Comparison of ENCODE assay signal across 22 cellular contexts in the genomic region with DNA sequence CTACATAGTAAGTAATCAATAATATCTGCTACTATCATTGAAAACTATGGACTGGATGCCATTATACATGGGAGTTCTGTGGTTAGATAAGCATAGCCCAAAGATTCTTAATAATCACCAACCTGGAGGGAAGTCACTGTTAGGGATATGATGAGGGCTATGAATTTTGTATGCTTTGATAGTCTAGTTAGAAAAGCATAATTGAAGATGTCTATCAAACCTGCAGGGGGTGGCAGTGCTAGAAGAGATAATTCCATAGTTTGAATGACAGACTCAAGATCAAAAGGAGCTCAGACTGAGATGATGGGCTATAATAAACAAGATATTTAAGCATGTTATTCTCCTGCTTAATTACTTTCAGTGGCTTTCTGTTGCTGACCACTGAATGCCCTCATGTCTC. TPM values are rescaled to one million over a fixed set of nuclear protein-coding genes. Genes with fewer than 3 reads are reported as not detected.
DNase-seq lines count a peak whose midpoint lies in the region; ATAC-seq, FAIRE-seq and TF ChIP-seq lines count a peak whose summit lies in the region.
"Had no signal": no experiment of that assay in that cellular context is flagged by ENCODE, and none has a peak within 500 bp of the region (broad histone marks: within the 10 kb centered on the region; RNA-seq: fewer than 3 reads in every experiment).

No MANE protein-coding gene starts in this region.

- H3K9me3 Mint-ChIP-seq in activated CD8-positive, alpha-beta memory T cell treated with anti-CD3 and anti-CD28 coated beads, Interleukin-2, amount 10 ng/mL, durations not matched to agents 7 days and 5 days (ENCODE audit: low read depth), result no peaks in the 10 kb centered on the region
- peaks cover 2% of the 10 kb centered on the region for H3K9me3 Mint-ChIP-seq in activated CD8-positive, alpha-beta T cell treated with anti-CD3 and anti-CD28 coated beads for 36 hours
- H3K9me3 Mint-ChIP-seq: CD4-positive, alpha-beta T cell had no signal

- RAD21 ChIA-PET in HCT116 (lab: Charles Lee; ENCODE audit: low non-redundant PET in 1 of 2, low total read pairs in 2 of 2, uncharacterized antibody in 2 of 2, unreplicated experiment in 2 of 2), result no interaction called here

- H3K79me2 ChIP-seq in HCT116 (ENCODE audit: insufficient read depth, low read length) (no peaks in the 10 kb centered on the region), keratinocyte (ENCODE audit: control insufficient read depth, insufficient read depth, low read length) (no peaks in the 10 kb centered on the region)

- CTCF ChIA-PET in activated CD8-positive, alpha-beta memory T cell treated with anti-CD3 and anti-CD28 coated beads, Interleukin-2, amount 10 ng/mL, durations not matched to agents 7 days and 5 days (lab: Charles Lee), result no interaction called here
- CTCF ChIA-PET in HCT116 (lab: Charles Lee), result no interaction called here
- CTCF ChIA-PET in activated CD8-positive, alpha-beta T cell treated with anti-CD3 and anti-CD28 coated beads for 36 hours (lab: Charles Lee), result interaction anchor here (1.0 to 4.0 kb wide), 3 partner anchors 16 to 34 kb away, joined by 3 to 13 read pairs (median 5); a partner anchor contains a TSS

- H3K4me1 ChIP-seq in HCT116 (ENCODE audit: control insufficient read depth in 1 of 2, insufficient read depth in 2 of 2, low read length in 2 of 2) (no peaks in the 10 kb centered on the region), keratinocyte (ENCODE audit: control insufficient read depth, extremely low read depth, insufficient read depth, low read length) (peaks cover 3% of the 10 kb centered on the region), right cardiac atrium (ENCODE audit: control insufficient read depth, insufficient read depth, low read length) (no peaks in the 10 kb centered on the region)
- H3K4me1 ChIP-seq: esophagus muscularis mucosa, left lung, SJCRH30 had no signal

- no peak overlapping the region for H2AFZ ChIP-seq in HCT116 (ENCODE audit: low read depth, low read length, poor library complexity, severe bottlenecking)
- no peak overlapping the region for H2AFZ ChIP-seq in keratinocyte (ENCODE audit: control insufficient read depth, low read length)

- no peak overlapping the region for H3K27ac Mint-ChIP-seq in activated CD8-positive, alpha-beta memory T cell treated with anti-CD3 and anti-CD28 coated beads, Interleukin-2, amount 10 ng/mL, durations not matched to agents 7 days and 5 days
- peak overlapping the region; percentile 60 for H3K27ac Mint-ChIP-seq in activated CD8-positive, alpha-beta T cell treated with anti-CD3 and anti-CD28 coated beads for 36 hours

- peak overlapping the region; percentile 52 to 61 for H3K4me3 ChIP-seq in HCT116 (replicated peaks in 1 of 2; ENCODE audit: low read depth in 1 of 2, low read length in 2 of 2)
- peak overlapping the region in 2 of 3 experiments; percentile 8 to 67 for H3K4me3 ChIP-seq in keratinocyte (ENCODE audit: control insufficient read depth in 2 of 3, extremely low read depth in 1 of 3, insufficient read depth in 2 of 3, low read depth in 1 of 3, low read length in 3 of 3)
- H3K4me3 ChIP-seq in right cardiac atrium (ENCODE audit: low read length), result no peak overlapping the region
- H3K4me3 ChIP-seq: mucosa of descending colon, ovary, SJCRH30 had no signal

- H3K9ac ChIP-seq in HCT116 (ENCODE audit: low read length), result peak overlapping the region; percentile 36; the same call in 1 of the 2 replicates
- peak overlapping the region; percentile 70 for H3K9ac ChIP-seq in keratinocyte (ENCODE audit: control insufficient read depth, extremely low read depth, insufficient read depth, low read length)

- no peak for TF ChIP-seq POLR2A in HCT116 (IDR thresholded peaks at IDR 0.05; ENCODE audit: borderline replicate concordance, extremely low read depth, insufficient read depth, insufficient read length)

- DNase-seq in activated CD8-positive, alpha-beta memory T cell treated with anti-CD3 and anti-CD28 coated beads, Interleukin-2, amount 10 ng/mL, durations not matched to agents 7 days and 5 days, result no peak
- DNase-seq in activated CD8-positive, alpha-beta memory T cell treated with anti-CD3 and anti-CD28 coated beads, Interleukin-2, amount 50 U/mL, for 4 hours, result no peak
- DNase-seq in HCT116 (ENCODE audit: low read depth, low spot score) (no peak), keratinocyte (ENCODE audit: low read depth, low spot score) (no peak), right cardiac atrium (no peak), NK-92 (lab: John Stamatoyannopoulos, UW; ENCODE audit: unreplicated experiment) (no peak)
- DNase-seq in activated CD8-positive, alpha-beta T cell treated with anti-CD3 and anti-CD28 coated beads for 36 hours, result no peak
- DNase-seq: activated CD8-positive, alpha-beta memory T cell treated with anti-CD3 and anti-CD28 coated beads for 24 hours; activated naive CD4-positive, alpha-beta T cell; brain microvascular endothelial cell; CD4-positive, alpha-beta T cell; left lung; mucosa of descending colon; NCI-H1930; NCI-H524; ovary; SJCRH30; stimulated activated CD4-positive, alpha-beta T cell treated with anti-CD3 and anti-CD28 coated beads, Interleukin-2, amount 100 ng/mL, for 24 hours; substantia nigra had no signal

- H3K36me3 Mint-ChIP-seq in activated CD8-positive, alpha-beta memory T cell treated with anti-CD3 and anti-CD28 coated beads, Interleukin-2, amount 10 ng/mL, durations not matched to agents 7 days and 5 days, result peaks cover 9% of the 10 kb centered on the region
- H3K36me3 Mint-ChIP-seq in activated CD8-positive, alpha-beta T cell treated with anti-CD3 and anti-CD28 coated beads for 36 hours (ENCODE audit: low read depth), result peaks cover 6% of the 10 kb centered on the region

- no peaks in the 10 kb centered on the region for H4K20me1 ChIP-seq in HCT116 (ENCODE audit: insufficient read depth)
- no peaks in the 10 kb centered on the region for H4K20me1 ChIP-seq in keratinocyte (ENCODE audit: control insufficient read depth, extremely low read depth, insufficient read depth, low read length)

- H3K9me3 ChIP-seq in HCT116 (ENCODE audit: control insufficient read depth in 1 of 2, insufficient read depth in 1 of 2, low read depth in 1 of 2, low read length in 2 of 2), result no peaks in the 10 kb centered on the region
- H3K9me3 ChIP-seq in keratinocyte (ENCODE audit: control insufficient read depth, low read depth, low read length), result no peaks in the 10 kb centered on the region
- no peaks in the 10 kb centered on the region for H3K9me3 ChIP-seq in right cardiac atrium (ENCODE audit: control insufficient read depth, low read length)
- H3K9me3 ChIP-seq: esophagus muscularis mucosa, left lung, mucosa of descending colon, ovary, SJCRH30 had no signal

- H3K4me3 Mint-ChIP-seq in activated CD8-positive, alpha-beta memory T cell treated with anti-CD3 and anti-CD28 coated beads, Interleukin-2, amount 10 ng/mL, durations not matched to agents 7 days and 5 days, result peak overlapping the region; percentile 86
- peak overlapping the region; percentile 83 for H3K4me3 Mint-ChIP-seq in activated CD8-positive, alpha-beta T cell treated with anti-CD3 and anti-CD28 coated beads for 36 hours
- H3K4me3 Mint-ChIP-seq: CD4-positive, alpha-beta T cell had no signal

- intact Hi-C loops in HCT116 (cut with micrococcal nuclease), result no loop called here
- intact Hi-C loops in activated CD8-positive, alpha-beta T cell treated with anti-CD3 and anti-CD28 coated beads for 36 hours (cut with micrococcal nuclease), result no loop called here
- intact Hi-C loops in right cardiac atrium (cut with DNase I), result no loop called here

- FAIRE-seq in keratinocyte (lab: Jason Lieb, UNC), result no peak
- FAIRE-seq: HTR-8/SVneo had no signal

- no TSS peak for BruUV-seq in HCT116 (replicated peaks; lab: Mats Ljungman, UMichigan)

- dilution Hi-C loops in keratinocyte (cut with MboI; ENCODE audit: extremely low pct_ligation_motif_present, low sequenced_read_pairs), result no loop called here

- peak overlapping the region; percentile 68 for H3K4me2 ChIP-seq in HCT116 (ENCODE audit: low read length)
- H3K4me2 ChIP-seq in keratinocyte (ENCODE audit: control insufficient read depth, extremely low read depth, insufficient read depth, low read depth, low read length), result peak overlapping the region; percentile 74

- no peaks in the 10 kb centered on the region for H3K36me3 ChIP-seq in HCT116 (ENCODE audit: control insufficient read depth in 1 of 2, insufficient read depth in 2 of 2, low read length in 2 of 2)
- H3K36me3 ChIP-seq in keratinocyte (ENCODE audit: control insufficient read depth in 2 of 2, extremely low read depth in 1 of 2, insufficient read depth in 2 of 2, low read length in 2 of 2), result no peaks in the 10 kb centered on the region
- H3K36me3 ChIP-seq: brain microvascular endothelial cell, esophagus muscularis mucosa, left lung, ovary, SJCRH30 had no signal

- peaks cover 11% of the 10 kb centered on the region for H3K27me3 Mint-ChIP-seq in activated CD8-positive, alpha-beta memory T cell treated with anti-CD3 and anti-CD28 coated beads, Interleukin-2, amount 10 ng/mL, durations not matched to agents 7 days and 5 days
- no peaks in the 10 kb centered on the region for H3K27me3 Mint-ChIP-seq in activated CD8-positive, alpha-beta T cell treated with anti-CD3 and anti-CD28 coated beads for 36 hours
- H3K27me3 Mint-ChIP-seq: CD4-positive, alpha-beta T cell had no signal

- H3K27ac ChIP-seq in HCT116 (ENCODE audit: low read depth, low read length) (no peak overlapping the region), keratinocyte (ENCODE audit: control insufficient read depth, insufficient read depth, low read length) (no peak overlapping the region), right cardiac atrium (ENCODE audit: low read length) (no peak overlapping the region)
- H3K27ac ChIP-seq: brain microvascular endothelial cell, esophagus muscularis mucosa, left lung, ovary, SJCRH30 had no signal

- H3K9me2 ChIP-seq in HCT116 (ENCODE audit: insufficient read depth), result no peaks in the 10 kb centered on the region

- POLR2A ChIA-PET in HCT116 (lab: Charles Lee), result no interaction called here
- POLR2A ChIA-PET in activated CD8-positive, alpha-beta T cell treated with anti-CD3 and anti-CD28 coated beads for 36 hours (lab: Charles Lee), result interaction anchor here (0.8 to 1.2 kb wide), 3 partner anchors 14 to 16 kb away, joined by 3 read pairs; a partner anchor contains a TSS

- peaks cover 20% of the 10 kb centered on the region for H3K4me1 Mint-ChIP-seq in activated CD8-positive, alpha-beta memory T cell treated with anti-CD3 and anti-CD28 coated beads, Interleukin-2, amount 10 ng/mL, durations not matched to agents 7 days and 5 days
- H3K4me1 Mint-ChIP-seq in activated CD8-positive, alpha-beta T cell treated with anti-CD3 and anti-CD28 coated beads for 36 hours (ENCODE audit: low read depth), result peaks cover 11% of the 10 kb centered on the region

- TF ChIP-seq CTCF in HCT116 (IDR thresholded peaks at IDR 0.05 in 2 of 3, conservative IDR thresholded peaks at IDR 0.05 in 1 of 3; ENCODE audit: borderline replicate concordance in 1 of 3, insufficient read depth in 1 of 3, low read depth in 2 of 3, low read length in 2 of 3) (no peak), keratinocyte (optimal IDR thresholded peaks at IDR 0.05 in 1 of 3, IDR thresholded peaks at IDR 0.05 in 1 of 3, conservative IDR thresholded peaks at IDR 0.05 in 1 of 3; ENCODE audit: extremely low read depth in 1 of 3, insufficient read depth in 2 of 3, low read length in 3 of 3) (no peak)
- TF ChIP-seq CTCF in activated CD8-positive, alpha-beta T cell treated with anti-CD3 and anti-CD28 coated beads for 36 hours (IDR thresholded peaks at IDR 0.05), result no peak

- H3K9me1 ChIP-seq in keratinocyte (ENCODE audit: control insufficient read depth, extremely low read depth, insufficient read depth, low read length), result no peaks in the 10 kb centered on the region

- no peaks in the 10 kb centered on the region for H3K27me3 ChIP-seq in HCT116 (ENCODE audit: insufficient read depth, low read length)
- H3K27me3 ChIP-seq in keratinocyte (ENCODE audit: control insufficient read depth, extremely low read depth, insufficient read depth, low read length), result no peaks in the 10 kb centered on the region
- H3K27me3 ChIP-seq in right cardiac atrium (ENCODE audit: control insufficient read depth, insufficient read depth), result no peaks in the 10 kb centered on the region
- H3K27me3 ChIP-seq: brain microvascular endothelial cell, ovary, SJCRH30 had no signal

- TF ChIP-seq RAD21 in HCT116 (IDR thresholded peaks at IDR 0.05; ENCODE audit: low read depth), result no peak

- no peak for ATAC-seq in activated CD8-positive, alpha-beta memory T cell treated with anti-CD3 and anti-CD28 coated beads, Interleukin-2, amount 10 ng/mL, durations not matched to agents 7 days and 5 days
- ATAC-seq in HCT116 (no peak), right cardiac atrium (no peak), HG03460 (IDR thresholded peaks at IDR 0.05; ENCODE audit: unreplicated experiment) (no peak)
- ATAC-seq in activated CD8-positive, alpha-beta T cell treated with anti-CD3 and anti-CD28 coated beads for 36 hours, result no peak
- ATAC-seq: left lung, mucosa of descending colon had no signal

RNA-seq across cellular contexts. Expression of a gene that starts 15.4 kb away (rescaled TPM):
- total RNA-seq in activated CD8-positive, alpha-beta memory T cell treated with anti-CD3 and anti-CD28 coated beads, Interleukin-2, amount 10 ng/mL, durations not matched to agents 7 days and 5 days, result 10 to 100 TPM; 42.4 to 43.0 TPM
- total RNA-seq in HCT116 (2021; ENCODE audit: unreplicated experiment) (34.1 TPM), right cardiac atrium (10 to 100 TPM; 24.7 to 41.4 (median 34.8) TPM)
- polyA plus RNA-seq in HCT116 (2012), result 21.0 and 21.2 TPM in 2 replicates
- 10 to 100 TPM; 59.8 to 61.8 TPM for total RNA-seq in activated CD8-positive, alpha-beta T cell treated with anti-CD3 and anti-CD28 coated beads for 36 hours
- polyA plus RNA-seq in keratinocyte (24.2 to 36.0 TPM (median 24.3 TPM) in 3 replicates), right cardiac atrium (94.3 TPM)
- 25.3 TPM for polyA plus RNA-seq in keratinocyte (2011; ENCODE audit: low read depth)
- 22.8 and 30.1 TPM in 2 replicates for polyA plus RNA-seq in keratinocyte (2011; cell fraction: cytosol; rRNA removed)
- polyA plus RNA-seq in keratinocyte (2011; cell fraction: nucleus; rRNA removed), result 8.4 and 13.8 TPM in 2 replicates
- 42.6 and 52.1 TPM in 2 replicates for polyA plus RNA-seq in keratinocyte (2012; ENCODE audit: low replicate concordance)
- 2.9 to 5.0 TPM (median 3.8 TPM) in 3 replicates for polyA minus RNA-seq in keratinocyte
- 30.9 TPM for polyA minus RNA-seq in keratinocyte (2011; cell fraction: cytosol; rRNA and poly(A)+ RNA removed)
- 2.4 and 4.3 TPM in 2 replicates for polyA minus RNA-seq in keratinocyte (2011; cell fraction: nucleus; rRNA and poly(A)+ RNA removed)
